ENCODE assay signal across 8 cellular contexts in the genomic region with DNA sequence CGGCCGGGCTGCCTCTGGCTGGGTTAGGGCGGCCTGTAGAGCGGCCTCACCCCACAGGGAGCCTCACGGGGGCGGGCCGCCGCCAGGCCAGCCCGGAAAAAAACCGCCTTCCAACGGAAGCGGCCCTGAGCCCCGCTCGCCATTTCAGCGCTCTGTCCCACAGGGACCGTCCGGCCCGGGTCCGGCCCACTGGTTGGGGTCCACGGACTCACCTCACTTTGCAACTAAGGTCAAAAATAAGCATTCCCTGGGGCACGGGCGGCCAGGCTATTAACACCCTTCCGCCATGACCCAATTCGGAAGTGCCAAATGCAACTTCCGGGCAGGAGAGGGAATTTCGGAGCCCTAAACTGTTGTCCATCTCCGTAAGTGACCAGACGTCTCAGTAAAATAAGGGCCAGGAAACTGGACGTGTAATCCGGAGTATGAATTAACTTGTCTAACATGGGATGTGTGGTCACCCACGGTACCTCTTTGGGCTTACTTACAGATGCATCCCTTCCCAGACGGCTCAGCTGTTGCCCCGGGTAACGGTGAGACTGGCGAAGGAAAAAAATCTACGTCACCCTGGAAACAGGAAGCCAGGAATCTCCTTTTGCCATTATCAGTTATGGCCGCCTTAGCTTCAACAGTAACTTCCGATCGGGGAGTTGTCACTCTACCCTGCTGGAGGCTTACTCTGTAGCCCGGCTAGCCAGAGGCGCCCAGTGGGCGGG. TPM values are rescaled to one million over a fixed set of nuclear protein-coding genes. Genes with fewer than 3 reads are reported as not detected.
DNase-seq lines count a peak whose midpoint lies in the region; ATAC-seq and TF ChIP-seq lines count a peak whose summit lies in the region.

A gene with protein sequence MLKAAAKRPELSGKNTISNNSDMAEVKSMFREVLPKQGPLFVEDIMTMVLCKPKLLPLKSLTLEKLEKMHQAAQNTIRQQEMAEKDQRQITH (minus strand): TSS at position 548 of the 716 bp plus-strand sequence. CDS start 1,023 bp downstream, outside the sequence.

- H3K18ac ChIP-seq in mesendoderm (ENCODE audit: low read length): peak within 1 kb of the TSS; percentile 78

- H3K4me2 ChIP-seq in mesendoderm (ENCODE audit: low read length): peak within 1 kb of the TSS; percentile 93

- peak; percentile 58 for ATAC-seq in HG03108 (IDR thresholded peaks at IDR 0.05; ENCODE audit: unreplicated experiment)

- no peaks in the 10 kb centered on the region for H3K27me3 ChIP-seq in mesendoderm (ENCODE audit: insufficient read depth, low read length, poor library complexity)
- no peaks in the 10 kb centered on the region for H3K27me3 ChIP-seq in testis

- H3K4me3 ChIP-seq in mesendoderm (ENCODE audit: low read length) (peak within 1 kb of the TSS; percentile 87), testis (peak within 1 kb of the TSS; percentile 75 to 78)

- no peak within 1 kb of the TSS for H4K5ac ChIP-seq in mesendoderm (ENCODE audit: low read length)

- DNase-seq in CD1c-positive myeloid dendritic cell (ENCODE audit: extremely low spot score) (peak; percentile 100), NCI-H2196 treated with DMSO at 0.1 percent for 48 hours (lab: John Stamatoyannopoulos, UW; ENCODE audit: unreplicated experiment) (peak; percentile 96), mesendoderm (peak; percentile 100), testis (no peak)
- DNase-seq in activated CD4-positive, CD25-positive, alpha-beta regulatory T cell treated with anti-CD3 and anti-CD28 coated beads, Interleukin-2, amount 50 U/mL, for 72 hours: peak; percentile 88

- H3K4me1 ChIP-seq in mesendoderm (ENCODE audit: control insufficient read depth, low read depth, low read length) (peaks cover 5% of the 10 kb centered on the region), testis (peaks cover 11% of the 10 kb centered on the region)

- H3K9ac ChIP-seq in mesendoderm (ENCODE audit: low read length): peak within 1 kb of the TSS; percentile 90

- H3K27ac ChIP-seq in mesendoderm (ENCODE audit: low read depth, low read length) (peak within 1 kb of the TSS; percentile 98), testis (peak within 1 kb of the TSS; percentile 95 to 97)

- no peaks in the 10 kb centered on the region for H3K79me1 ChIP-seq in mesendoderm (ENCODE audit: low read length)

- H2BK15ac ChIP-seq in mesendoderm (replicated peaks; ENCODE audit: low read depth): no peak within 1 kb of the TSS

- intact Hi-C loops in testis (cut with DNase I; ENCODE audit: low total_unique reads): no loop called here

- WGBS in mesendoderm (ENCODE audit: extremely low coverage, insufficient coverage, low lambda C conversion rate): no CpG with 5 or more reads among the region's 42 CpGs
- 0% methylated on average over 31 to 42 of the region's 42 CpGs for WGBS in testis, 2 donors

- H2BK120ac ChIP-seq in mesendoderm (ENCODE audit: low read depth, low read length): peak within 1 kb of the TSS; percentile 4

- H3K36me3 ChIP-seq in mesendoderm (ENCODE audit: control insufficient read depth, insufficient read depth, low read length) (no peaks in the 10 kb centered on the region), testis (ENCODE audit: low read depth, missing control alignments) (no peaks in the 10 kb centered on the region)

- in situ Hi-C loops in GM18951 (cut with MboI; ENCODE audit: low sequenced_read_pairs, unreplicated experiment): no loop called here
- in situ Hi-C loops in endometrial microvascular endothelial cells (cut with HindIII; ENCODE audit: inconsistent ontology term, low pct_unique_long_range_greater_than_20kb, low sequenced_read_pairs): no loop called here

- peak within 1 kb of the TSS; percentile 1 for H4K8ac ChIP-seq in mesendoderm (ENCODE audit: low read depth, low read length)

- H3K9me3 ChIP-seq in testis: no peaks in the 10 kb centered on the region

- peak within 1 kb of the TSS; percentile 98 for H3K56ac ChIP-seq in mesendoderm (ENCODE audit: low read length)

- no peak within 1 kb of the TSS for H3K23ac ChIP-seq in mesendoderm (ENCODE audit: low read length)

- peak; percentile 79 for TF ChIP-seq POLR2A in GM18951 (IDR thresholded peaks at IDR 0.05; ENCODE audit: extremely low read depth, insufficient read depth, insufficient read length)
- TF ChIP-seq POLR2A in testis (IDR thresholded peaks at IDR 0.05): no peak

- no peak for TF ChIP-seq CTCF in testis (IDR thresholded peaks at IDR 0.05)

- H2AK5ac ChIP-seq in mesendoderm (ENCODE audit: low read length): no peak within 1 kb of the TSS

- H3K4ac ChIP-seq in mesendoderm (ENCODE audit: low read depth, low read length): peak within 1 kb of the TSS; percentile 72

- H2BK5ac ChIP-seq in mesendoderm (ENCODE audit: low read length): peak within 1 kb of the TSS; percentile 91

- H3K79me2 ChIP-seq in mesendoderm (ENCODE audit: control insufficient read depth, insufficient read depth, low read length): peaks cover 15% of the 10 kb centered on the region

RNA-seq across cellular contexts. Expression of the gene that starts here (rescaled TPM):
- total RNA-seq in endometrial microvascular endothelial cells (ENCODE audit: inconsistent ontology term) (21.4 TPM), testis (10 to 100 TPM; 41.8 to 57.7 TPM)
- polyA plus RNA-seq in mesendoderm (2013, experiment 1 of 2): 22.2 TPM
- 22.0 TPM for polyA plus RNA-seq in mesendoderm (2013, experiment 2 of 2)
- polyA plus RNA-seq in testis (ENCODE audit: insufficient read depth, low read depth, low replicate concordance): 202 TPM
